In genomic region chr12:2004113-2004929, GRCh38 we compare ENCODE assay signal across 8 cellular contexts.
DNase-seq lines count a peak whose midpoint lies in the region; ATAC-seq lines count a peak whose summit lies in the region.

Gene DCP1B (minus strand): TSS chr12:2004457. CDS start chr12:2004431, 26 bp downstream.

- H3K9me3 ChIP-seq in BLaER1 treated with 17β-estradiol and CSF1 and Interleukin-3, amounts not matched to agents 10 nM and 100 nM (replicated peaks in 1 of 11), result no peaks in the 10 kb centered on the region

- H3K4me3 ChIP-seq in BLaER1 treated with 17β-estradiol and CSF1 and Interleukin-3, amounts not matched to agents 10 nM and 100 nM, result peak within 1 kb of the TSS; percentile 77 to 96 (median 92)

- peaks cover 0 to 2% (median 0%) of the 10 kb centered on the region in 11 experiments; a peak in 2 of 22 replicates for H4K20me1 ChIP-seq in BLaER1 treated with 17β-estradiol and CSF1 and Interleukin-3, amounts not matched to agents 10 nM and 100 nM

- H3K9ac ChIP-seq in BLaER1 treated with 17β-estradiol and CSF1 and Interleukin-3, amounts not matched to agents 10 nM and 100 nM, result peak within 1 kb of the TSS; percentile 87 to 92 (median 90)

- ATAC-seq in GM19324 (IDR thresholded peaks at IDR 0.05; ENCODE audit: low FRiP score, unreplicated experiment) (peak; percentile 92), HG03520 (IDR thresholded peaks at IDR 0.05; ENCODE audit: unreplicated experiment) (peak; percentile 87)

- H3K4me1 ChIP-seq in BLaER1 treated with 17β-estradiol and CSF1 and Interleukin-3, amounts not matched to agents 10 nM and 100 nM, result peaks cover 15 to 25% (median 22%) of the 10 kb centered on the region in 10 experiments

- H3K27ac ChIP-seq in BLaER1 treated with 17β-estradiol and CSF1 and Interleukin-3, amounts not matched to agents 10 nM and 100 nM, result peak within 1 kb of the TSS; percentile 81 to 92 (median 89)

- DNase-seq in NCI-H69 (lab: John Stamatoyannopoulos, UW) (peak; percentile 99), dedifferentiated amniotic fluid mesenchymal stem cell (ENCODE audit: extremely low spot score) (peak; percentile 95), left kidney (ENCODE audit: low read depth, low spot score) (peak; percentile 99)
- DNase-seq in activated CD4-positive, alpha-beta T cell treated with anti-CD3 and anti-CD28 coated beads, Interleukin-2, amount 50 U/mL, for 1 hour, result peak; percentile 91
- DNase-seq in stimulated activated CD4-positive, alpha-beta T cell treated with anti-CD3 and anti-CD28 coated beads, Interleukin-2, amount 100 ng/mL, for 24 hours, result peak; percentile 94 to 96

- H3K27me3 ChIP-seq in BLaER1 treated with 17β-estradiol and CSF1 and Interleukin-3, amounts not matched to agents 10 nM and 100 nM, result no peaks in the 10 kb centered on the region

- peaks cover 0 to 3% (median 0%) of the 10 kb centered on the region in 11 experiments; a peak in 2 of 22 replicates for H3K36me3 ChIP-seq in BLaER1 treated with 17β-estradiol and CSF1 and Interleukin-3, amounts not matched to agents 10 nM and 100 nM

- peak within 1 kb of the TSS; percentile 75 to 97 (median 89) for H3K4me2 ChIP-seq in BLaER1 treated with 17β-estradiol and CSF1 and Interleukin-3, amounts not matched to agents 10 nM and 100 nM

Comparison
In these comparisons a context has a peak if more than half of its experiments do, and no peak if none do; other contexts are left out.
1. Peak in every context shown above with its lines: DNase-seq, ATAC-seq, H3K4me3 ChIP-seq and H3K27ac ChIP-seq.